2 cellular contexts compared by ENCODE assay signal in genomic region chrX:21926527-21927278, GRCh38.
A peak's percentile ranks its signal among the peaks of the same experiment; 100 is the strongest.
TF ChIP-seq lines count a peak whose summit lies in the region.

No MANE protein-coding gene starts in this region.

TF ChIP-seq in Ishikawa, 13 proteins besides CTCF, POLR2A, EP300 and RAD21 (continued from another document):
- TF ChIP-seq REST (IDR thresholded peaks at IDR 0.05; ENCODE audit: low read depth), result no peak
- no peak for TF ChIP-seq YY1 (IDR thresholded peaks at IDR 0.05; ENCODE audit: low read depth)
- TF ChIP-seq USF1 (IDR thresholded peaks at IDR 0.05), result no peak
- TF ChIP-seq TAF1 (IDR thresholded peaks at IDR 0.05; ENCODE audit: low read depth), result no peak
- peak; percentile 68; the same call in 1 of the 2 replicates for TF ChIP-seq FOXM1 (IDR thresholded peaks at IDR 0.05; ENCODE audit: borderline replicate concordance, low read depth)
- peak; percentile 30; the same call in 1 of the 2 replicates for TF ChIP-seq TCF12 (IDR thresholded peaks at IDR 0.05; ENCODE audit: low read depth)
- TF ChIP-seq CREB1 (IDR thresholded peaks at IDR 0.05; ENCODE audit: low read depth), result no peak
- no peak for TF ChIP-seq CEBPB (IDR thresholded peaks at IDR 0.05)

TF ChIP-seq in GM12878, 131 proteins besides CTCF, POLR2A, EP300 and RAD21 (continued from another document and continues in another):
- TF ChIP-seq USF1 (IDR thresholded peaks at IDR 0.05; ENCODE audit: borderline replicate concordance, extremely low read length, insufficient read depth, low read depth, low read length), result no peak
- no peak for TF ChIP-seq GATAD2B (conservative IDR thresholded peaks at IDR 0.05; ENCODE audit: low read depth)
- no peak for TF ChIP-seq PAX8 (IDR thresholded peaks at IDR 0.05)
- peak; percentile 40 to 56; a peak in 3 of 4 replicates for TF ChIP-seq IKZF2 (IDR thresholded peaks at IDR 0.05)
- TF ChIP-seq TBL1XR1 (IDR thresholded peaks at IDR 0.05; ENCODE audit: low read depth, low read length), result no peak
- no peak for TF ChIP-seq PRDM15 (CRISPR knock-in tag; IDR thresholded peaks at IDR 0.05)
- no peak for TF ChIP-seq SMAD1 (IDR thresholded peaks at IDR 0.05; ENCODE audit: low read depth, partially characterized antibody)
- no peak for TF ChIP-seq SRF (IDR thresholded peaks at IDR 0.05; ENCODE audit: low read depth in 2 of 2, low read length in 2 of 2)
- TF ChIP-seq MTA2 (IDR thresholded peaks at IDR 0.05; ENCODE audit: low read depth), result no peak
- TF ChIP-seq GABPA (IDR thresholded peaks at IDR 0.05; ENCODE audit: low read depth), result no peak
- no peak for TF ChIP-seq MYB (IDR thresholded peaks at IDR 0.05; ENCODE audit: borderline replicate concordance, low read depth, low read length)
- TF ChIP-seq E2F4 (IDR thresholded peaks at IDR 0.05; ENCODE audit: low read depth, low read length), result no peak
- no peak for TF ChIP-seq YY1 (IDR thresholded peaks at IDR 0.05; ENCODE audit: low read depth, low read length)
- TF ChIP-seq ASH2L (IDR thresholded peaks at IDR 0.05; ENCODE audit: borderline replicate concordance, low read depth), result no peak
- no peak; the same call in 1 of the 2 replicates for TF ChIP-seq IKZF1 (conservative IDR thresholded peaks at IDR 0.05)
- TF ChIP-seq RBBP5 (conservative IDR thresholded peaks at IDR 0.05), result no peak
- TF ChIP-seq CREM (IDR thresholded peaks at IDR 0.05; ENCODE audit: low read depth), result peak; percentile 51; the same call in 1 of the 2 replicates
- no peak for TF ChIP-seq ZBED1 (IDR thresholded peaks at IDR 0.05; ENCODE audit: borderline replicate concordance)
- no peak for TF ChIP-seq TCF7 (IDR thresholded peaks at IDR 0.05; ENCODE audit: borderline replicate concordance)
- TF ChIP-seq NFIC (IDR thresholded peaks at IDR 0.05; ENCODE audit: low read depth, low read length), result peak; percentile 29; the same call in 1 of the 2 replicates
- no peak for TF ChIP-seq HDGF (IDR thresholded peaks at IDR 0.05)
- no peak for TF ChIP-seq NKRF (conservative IDR thresholded peaks at IDR 0.05)
- no peak for TF ChIP-seq JUND (IDR thresholded peaks at IDR 0.05; ENCODE audit: low read depth, low read length)
- no peak for TF ChIP-seq ZBTB4 (CRISPR knock-in tag; IDR thresholded peaks at IDR 0.05)
- TF ChIP-seq MYC (IDR thresholded peaks at IDR 0.05; ENCODE audit: insufficient read depth, insufficient read length, insufficient replicate concordance, low read length, severe bottlenecking), result no peak
- TF ChIP-seq ZBTB11 (CRISPR knock-in tag; IDR thresholded peaks at IDR 0.05), result no peak
- TF ChIP-seq NBN (IDR thresholded peaks at IDR 0.05), result no peak
- no peak; the same call in 1 of the 2 replicates for TF ChIP-seq RELB (IDR thresholded peaks at IDR 0.05; ENCODE audit: low read depth)
- no peak for TF ChIP-seq PAX5 (IDR thresholded peaks at IDR 0.05; ENCODE audit: borderline replicate concordance, low read depth, low read length)
- TF ChIP-seq RCOR1 (conservative IDR thresholded peaks at IDR 0.05; ENCODE audit: low read depth, low read length), result no peak
- TF ChIP-seq TCF12 (IDR thresholded peaks at IDR 0.05; ENCODE audit: low read depth, low read length), result no peak
- no peak for TF ChIP-seq CEBPZ (IDR thresholded peaks at IDR 0.05; ENCODE audit: low read depth, low read length)
- no peak for TF ChIP-seq IRF5 (IDR thresholded peaks at IDR 0.05; ENCODE audit: borderline replicate concordance)
- peak; percentile 70; the same call in 1 of the 2 replicates for TF ChIP-seq JUNB (IDR thresholded peaks at IDR 0.05)
- no peak for TF ChIP-seq POU2F2 (IDR thresholded peaks at IDR 0.05; ENCODE audit: borderline replicate concordance, low read depth, low read length)
- TF ChIP-seq YBX1 (IDR thresholded peaks at IDR 0.05), result no peak
